11 cellular contexts compared by ENCODE assay signal in the genomic region with DNA sequence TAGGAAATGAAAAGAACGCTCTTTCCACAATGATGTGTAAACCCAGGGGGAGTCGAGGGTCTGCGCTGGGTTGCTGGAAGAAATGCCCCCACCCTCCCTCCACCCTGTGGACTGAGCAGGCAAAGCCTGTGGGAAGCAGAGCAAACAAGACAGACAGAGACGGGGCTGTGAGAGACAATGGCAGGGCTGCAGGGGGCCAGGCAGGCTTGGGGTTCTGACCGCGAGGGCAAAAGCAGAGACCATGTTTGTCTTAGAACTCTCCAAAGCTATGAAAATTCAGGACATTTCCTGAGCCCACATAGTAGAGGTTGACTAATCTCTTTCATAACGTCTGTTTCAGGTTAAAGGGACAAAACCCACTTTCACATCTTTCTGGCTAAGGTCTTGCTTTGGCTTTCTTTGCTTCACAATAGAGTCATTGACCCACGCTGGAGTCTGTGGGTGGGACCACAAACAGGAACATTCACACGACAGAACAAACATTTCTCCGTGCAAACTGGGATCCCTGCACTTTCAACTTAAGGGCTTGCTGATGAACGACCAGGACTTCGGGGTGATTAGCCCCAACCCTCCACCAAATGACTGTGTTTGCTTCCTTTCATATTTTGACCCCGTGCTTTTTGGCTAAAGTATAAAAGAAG.
DNase-seq lines count a peak whose midpoint lies in the region; ATAC-seq and TF ChIP-seq lines count a peak whose summit lies in the region.
"Had no signal": no experiment of that assay in that cellular context is flagged by ENCODE, and none has a peak within 500 bp of the region (broad histone marks: within the 10 kb centered on the region; RNA-seq: fewer than 3 reads in every experiment).

No MANE protein-coding gene starts in this region.

- peaks cover 56% of the 10 kb centered on the region for H3K4me1 Mint-ChIP-seq in mesothelial cell of epicardium
- H3K4me1 Mint-ChIP-seq: B cell, naive B cell had no signal

- H3K27me3 ChIP-seq in right cardiac atrium (ENCODE audit: control insufficient read depth, insufficient read depth) (no peaks in the 10 kb centered on the region), colonic mucosa (no peaks in the 10 kb centered on the region), Peyer's patch (no peaks in the 10 kb centered on the region)

- no peak overlapping the region for H3K4me3 Mint-ChIP-seq in mesothelial cell of epicardium
- H3K4me3 Mint-ChIP-seq: B cell, naive B cell had no signal

- ATAC-seq in Right ventricle myocardium superior (ENCODE audit: poor library complexity) (peak; percentile 36), right cardiac atrium (no peak), HG03442 (IDR thresholded peaks at IDR 0.05; ENCODE audit: unreplicated experiment) (no peak)

- TF ChIP-seq POLR2A in Peyer's patch (IDR thresholded peaks at IDR 0.05): no peak

- H3K9me3 ChIP-seq in right cardiac atrium (ENCODE audit: control insufficient read depth, low read length) (no peaks in the 10 kb centered on the region), colonic mucosa (no peaks in the 10 kb centered on the region), Peyer's patch (no peaks in the 10 kb centered on the region)

- H3K4me1 ChIP-seq in right cardiac atrium (ENCODE audit: control insufficient read depth, insufficient read depth, low read length): no peaks in the 10 kb centered on the region
- H3K4me1 ChIP-seq in colonic mucosa: no peaks in the 10 kb centered on the region
- H3K4me1 ChIP-seq in Peyer's patch: peaks cover 0 to 11% (median 0%) of the 10 kb centered on the region in 4 donors

- no peaks in the 10 kb centered on the region for H3K36me3 ChIP-seq in colonic mucosa
- no peaks in the 10 kb centered on the region for H3K36me3 ChIP-seq in Peyer's patch

- peak overlapping the region; percentile 85 for H3K27ac Mint-ChIP-seq in mesothelial cell of epicardium
- H3K27ac Mint-ChIP-seq: B cell, naive B cell had no signal

- H3K36me3 Mint-ChIP-seq in mesothelial cell of epicardium: no peaks in the 10 kb centered on the region
- H3K36me3 Mint-ChIP-seq: naive B cell had no signal

- WGBS in right cardiac atrium: 55% methylated on average over 13 of the region's 13 CpGs

- H3K4me3 ChIP-seq in right cardiac atrium (ENCODE audit: low read length) (no peak overlapping the region), colonic mucosa (no peak overlapping the region), Peyer's patch (no peak overlapping the region)

- H3K27ac ChIP-seq in right cardiac atrium (ENCODE audit: low read length) (no peak overlapping the region), colonic mucosa (peak overlapping the region; percentile 44), Peyer's patch (peak overlapping the region in 1 of 4 donors; percentile 49)

- TF ChIP-seq CTCF in colonic mucosa (IDR thresholded peaks at IDR 0.05): no peak
- no peak for TF ChIP-seq CTCF in mesothelial cell of epicardium (IDR thresholded peaks at IDR 0.05; ENCODE audit: unreplicated experiment)
- no peak for TF ChIP-seq CTCF in Peyer's patch (IDR thresholded peaks at IDR 0.05)

- H3K27me3 Mint-ChIP-seq in mesothelial cell of epicardium (ENCODE audit: low read depth): no peaks in the 10 kb centered on the region

- H3K9ac ChIP-seq in colonic mucosa (ENCODE audit: low read depth in 2 of 2, low read length in 2 of 2): peak overlapping the region; percentile 1 to 15

- DNase-seq in Right ventricle myocardium superior (no peak), right cardiac atrium (no peak), colonic mucosa (no peak), mesothelial cell of epicardium (ENCODE audit: low spot score in 2 of 2, unreplicated experiment in 2 of 2) (no peak), epidermal melanocyte (ENCODE audit: insufficient read length, low spot score) (no peak), Peyer's patch (no peak)
- no peak for DNase-seq in stimulated activated CD8-positive, alpha-beta memory T cell treated with anti-CD3 and anti-CD28 coated beads, Interleukin-4, amount 100 ng/mL, for 48 hours
- DNase-seq: KBM-7, naive B cell had no signal

- intact Hi-C loops in Right ventricle myocardium superior (cut with DNase I): no loop called here
- intact Hi-C loops in right cardiac atrium (cut with DNase I): no loop called here
- intact Hi-C loops in colonic mucosa (cut with DNase I): no loop called here

- no peaks in the 10 kb centered on the region for H3K9me3 Mint-ChIP-seq in mesothelial cell of epicardium
- H3K9me3 Mint-ChIP-seq: naive B cell had no signal
